In the genomic region with DNA sequence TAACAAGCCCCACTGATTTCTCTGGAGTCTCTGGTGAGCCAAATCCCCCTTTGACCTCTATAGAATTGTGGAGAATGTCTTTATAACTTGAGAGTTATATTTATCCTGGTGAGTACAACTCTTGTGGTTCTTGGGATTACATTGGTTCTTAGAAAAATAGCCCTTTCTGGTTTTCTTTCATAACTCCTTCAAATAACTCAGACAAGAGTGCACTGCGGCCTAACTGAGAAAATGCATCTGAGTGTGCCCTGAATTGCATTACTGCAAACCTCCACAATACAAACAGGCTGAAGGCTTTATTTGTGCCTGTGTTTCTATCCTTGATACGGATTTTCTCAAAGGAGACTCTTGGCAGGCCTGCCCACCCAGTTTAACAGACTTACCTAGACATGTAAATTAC, we compare ENCODE assay signal across 26 cellular contexts. TPM values are rescaled to one million over a fixed set of nuclear protein-coding genes. Genes with fewer than 3 reads are reported as not detected.
DNase-seq lines count a peak whose midpoint lies in the region; TF ChIP-seq lines count a peak whose summit lies in the region.
"Had no signal": no experiment of that assay in that cellular context is flagged by ENCODE, and none has a peak within 500 bp of the region (broad histone marks: within the 10 kb centered on the region; RNA-seq: fewer than 3 reads in every experiment).

No MANE protein-coding gene starts in this region.

- H3K9me3 ChIP-seq in Caco-2 = no peaks in the 10 kb centered on the region
- no peaks in the 10 kb centered on the region for H3K9me3 ChIP-seq in neural progenitor cell (ENCODE audit: low read depth)
- H3K9me3 ChIP-seq: body of pancreas, heart right ventricle had no signal

- H2AFZ ChIP-seq in neural progenitor cell (replicated peaks) = no peak overlapping the region
- H2AFZ ChIP-seq: PC-9 had no signal

- H3K4me3 Mint-ChIP-seq in Caco-2 (ENCODE audit: unreplicated experiment) (peak overlapping the region; percentile 35), neural progenitor cell (peak overlapping the region; percentile 31)
- H3K4me3 Mint-ChIP-seq: activated CD4-positive, alpha-beta T cell treated with anti-CD3 and anti-CD28 coated beads, Interleukin-2, amount 10 ng/mL, durations not matched to agents 24 days and 14 days; activated naive CD8-positive, alpha-beta T cell treated with anti-CD3 and anti-CD28 coated beads, Interleukin-2, amount 50 U/mL, for 24 hours; activated T-cell treated with anti-CD3 and anti-CD28 coated beads, Interleukin-2, amount 50 U/mL, for 24 hours had no signal

- H3K36me3 Mint-ChIP-seq in Caco-2 (ENCODE audit: insufficient read depth, unreplicated experiment) = peaks cover 29% of the 10 kb centered on the region
- peaks cover 11% of the 10 kb centered on the region for H3K36me3 Mint-ChIP-seq in neural progenitor cell

- peaks cover 27% of the 10 kb centered on the region for H3K79me2 ChIP-seq in neural progenitor cell (ENCODE audit: low read depth)

- no peak overlapping the region for H3K4me2 ChIP-seq in neural progenitor cell
- H3K4me2 ChIP-seq: PC-9 had no signal

- no peak for DNase-seq in Caco-2
- DNase-seq in MV-4-11 (lab: John Stamatoyannopoulos, UW) = peak; percentile 83
- DNase-seq in choroid plexus epithelial cell (ENCODE audit: low read depth) = peak; percentile 28
- DNase-seq in neural progenitor cell (ENCODE audit: low spot score) = no peak
- DNase-seq in glomerular visceral epithelial cell (ENCODE audit: extremely low spot score) = no peak
- no peak for DNase-seq in NCI-H2107 (lab: John Stamatoyannopoulos, UW)
- no peak for DNase-seq in NCI-H2081 treated with DMSO at 0.1 percent for 48 hours (lab: John Stamatoyannopoulos, UW)
- DNase-seq in kidney glomerular epithelial cell (lab: John Stamatoyannopoulos, UW) = no peak
- DNase-seq: activated CD4-positive, alpha-beta T cell treated with anti-CD3 and anti-CD28 coated beads, Interleukin-2, amount 10 ng/mL, durations not matched to agents 24 days and 14 days; activated gamma-delta T cell; activated naive CD8-positive, alpha-beta T cell treated with anti-CD3 and anti-CD28 coated beads, Interleukin-2, amount 50 U/mL, for 24 hours; activated T-cell treated with anti-CD3 and anti-CD28 coated beads, Interleukin-2, amount 50 U/mL, for 24 hours; body of pancreas; effector CD8-positive, alpha-beta T cell; EL; heart right ventricle; Karpas-422; NCI-H2171; NK-92 treated with Interleukin-12 subunit alpha and Interleukin-12 subunit beta, amount 100 ng/mL, for 24 hours; PC-9; SHP77; substantia nigra; T-helper 9 cell; WERI-Rb-1 had no signal

- no TSS peak for BruUV-seq in Caco-2 (replicated peaks; lab: Mats Ljungman, UMichigan)

- H3K4me1 Mint-ChIP-seq in Caco-2 (ENCODE audit: low read depth, unreplicated experiment) (peaks cover 9% of the 10 kb centered on the region), neural progenitor cell (peaks cover 19% of the 10 kb centered on the region)

- no peak overlapping the region for H3K4me3 ChIP-seq in Caco-2 (ENCODE audit: low read depth, low read length)
- no peak overlapping the region for H3K4me3 ChIP-seq in choroid plexus epithelial cell (ENCODE audit: low read depth, low read length)
- no peak overlapping the region for H3K4me3 ChIP-seq in neural progenitor cell
- H3K4me3 ChIP-seq: body of pancreas, heart right ventricle, PC-9 had no signal

- TF ChIP-seq CTCF in Caco-2 (IDR thresholded peaks at IDR 0.05; ENCODE audit: insufficient read depth in 1 of 2, low read depth in 1 of 2, low read length in 1 of 2, severe bottlenecking in 1 of 2, unreplicated experiment in 1 of 2) (no peak), choroid plexus epithelial cell (conservative IDR thresholded peaks at IDR 0.05; ENCODE audit: low read depth, low read length) (no peak), neural progenitor cell (IDR thresholded peaks at IDR 0.05) (no peak)

- H3K36me3 ChIP-seq in Caco-2 (ENCODE audit: control insufficient read depth, insufficient read depth, low read length) (no peaks in the 10 kb centered on the region), neural progenitor cell (no peaks in the 10 kb centered on the region)
- H3K36me3 ChIP-seq: WERI-Rb-1 had no signal

- no peaks in the 10 kb centered on the region for H4K20me1 ChIP-seq in neural progenitor cell (ENCODE audit: low read depth)

- no peak overlapping the region for H3K27ac ChIP-seq in neural progenitor cell
- H3K27ac ChIP-seq: body of pancreas, C4-2B, heart right ventricle, HL-60, PC-9, WERI-Rb-1 had no signal

- CTCF ChIA-PET in Caco-2 (lab: Charles Lee) = no interaction called here

- H3K27ac Mint-ChIP-seq in Caco-2 (ENCODE audit: unreplicated experiment) (no peak overlapping the region), neural progenitor cell (no peak overlapping the region)
- H3K27ac Mint-ChIP-seq: activated CD4-positive, alpha-beta T cell treated with anti-CD3 and anti-CD28 coated beads, Interleukin-2, amount 10 ng/mL, durations not matched to agents 24 days and 14 days; activated naive CD8-positive, alpha-beta T cell treated with anti-CD3 and anti-CD28 coated beads, Interleukin-2, amount 50 U/mL, for 24 hours; activated T-cell treated with anti-CD3 and anti-CD28 coated beads, Interleukin-2, amount 50 U/mL, for 24 hours had no signal

- POLR2A ChIA-PET in Caco-2 (lab: Charles Lee) = no interaction called here

- H3F3A ChIP-seq in neural progenitor cell (ENCODE audit: low read depth) = peaks cover 18% of the 10 kb centered on the region

- no peaks in the 10 kb centered on the region for H3K9me3 Mint-ChIP-seq in Caco-2 (ENCODE audit: unreplicated experiment)
- peaks cover 2% of the 10 kb centered on the region for H3K9me3 Mint-ChIP-seq in neural progenitor cell
- H3K9me3 Mint-ChIP-seq: activated CD4-positive, alpha-beta T cell treated with anti-CD3 and anti-CD28 coated beads, Interleukin-2, amount 10 ng/mL, durations not matched to agents 24 days and 14 days; activated naive CD8-positive, alpha-beta T cell treated with anti-CD3 and anti-CD28 coated beads, Interleukin-2, amount 50 U/mL, for 24 hours; activated T-cell treated with anti-CD3 and anti-CD28 coated beads, Interleukin-2, amount 50 U/mL, for 24 hours had no signal

- peaks cover under 1% of the 10 kb centered on the region; the same call in 1 of the 2 replicates for H3K4me1 ChIP-seq in Caco-2
- H3K4me1 ChIP-seq in neural progenitor cell = no peaks in the 10 kb centered on the region
- H3K4me1 ChIP-seq: body of pancreas had no signal

- intact Hi-C loops in Caco-2 (cut with micrococcal nuclease; ENCODE audit: unreplicated experiment) = loop anchor here (5.0 kb wide), 1 partner anchor 37 kb away; no protein-coding TSS in a partner anchor

- H3K27me3 Mint-ChIP-seq in Caco-2 (ENCODE audit: insufficient read depth, unreplicated experiment) = no peaks in the 10 kb centered on the region
- H3K27me3 Mint-ChIP-seq in neural progenitor cell (ENCODE audit: insufficient read depth, low read depth) = peaks cover 9% of the 10 kb centered on the region
- H3K27me3 Mint-ChIP-seq: activated naive CD8-positive, alpha-beta T cell treated with anti-CD3 and anti-CD28 coated beads, Interleukin-2, amount 50 U/mL, for 24 hours had no signal

- no peak overlapping the region for H3K9ac ChIP-seq in neural progenitor cell

- no peaks in the 10 kb centered on the region for H3K27me3 ChIP-seq in Caco-2 (replicated peaks; ENCODE audit: control insufficient read depth, insufficient read depth, low read length)
- no peaks in the 10 kb centered on the region for H3K27me3 ChIP-seq in neural progenitor cell
- H3K27me3 ChIP-seq: body of pancreas had no signal

RNA-seq across cellular contexts. Expression of a gene that starts 2.7 kb away (rescaled TPM):
- total RNA-seq in Caco-2 (2022) = 293 and 367 TPM in 2 replicates
- total RNA-seq in neural progenitor cell (ENCODE audit: low replicate concordance) = 344 and 392 TPM in 2 replicates

RNA-seq across cellular contexts. Expression of a gene that starts 22.7 kb away (rescaled TPM):
- total RNA-seq in Caco-2 (2022) = 41.9 and 44.9 TPM in 2 replicates
- total RNA-seq in neural progenitor cell (ENCODE audit: low replicate concordance) = 72.0 and 108 TPM in 2 replicates

RNA-seq across cellular contexts. Expression of a gene that starts 49.0 kb away (rescaled TPM):
- total RNA-seq in Caco-2 (2022) (not detected in 2 replicates), neural progenitor cell (ENCODE audit: low replicate concordance) (30.8 and 34.3 TPM in 2 replicates)
- total RNA-seq: activated CD4-positive, alpha-beta T cell treated with anti-CD3 and anti-CD28 coated beads, Interleukin-2, amount 10 ng/mL, durations not matched to agents 24 days and 14 days; PC-9 had no signal

Comparison
In these comparisons a context has a peak if more than half of its experiments do, and no peak if none do; other contexts are left out.
1. DNase-seq: peak in MV-4-11 (single experiment) and choroid plexus epithelial cell (single experiment); none in Caco-2 (0 of 2), neural progenitor cell (single experiment), glomerular visceral epithelial cell (single experiment), NCI-H2107 (single experiment), NCI-H2081 treated with DMSO at 0.1 percent for 48 hours (single experiment) and kidney glomerular epithelial cell (single experiment).
2. RNA of a gene that starts 49.0 kb away (total RNA-seq): 30.8 to 34.3 TPM in neural progenitor cell; not detected in Caco-2; every median in the first group is over 10 times any median in the second.